ENCODE assay signal across 9 cellular contexts in the genomic region with DNA sequence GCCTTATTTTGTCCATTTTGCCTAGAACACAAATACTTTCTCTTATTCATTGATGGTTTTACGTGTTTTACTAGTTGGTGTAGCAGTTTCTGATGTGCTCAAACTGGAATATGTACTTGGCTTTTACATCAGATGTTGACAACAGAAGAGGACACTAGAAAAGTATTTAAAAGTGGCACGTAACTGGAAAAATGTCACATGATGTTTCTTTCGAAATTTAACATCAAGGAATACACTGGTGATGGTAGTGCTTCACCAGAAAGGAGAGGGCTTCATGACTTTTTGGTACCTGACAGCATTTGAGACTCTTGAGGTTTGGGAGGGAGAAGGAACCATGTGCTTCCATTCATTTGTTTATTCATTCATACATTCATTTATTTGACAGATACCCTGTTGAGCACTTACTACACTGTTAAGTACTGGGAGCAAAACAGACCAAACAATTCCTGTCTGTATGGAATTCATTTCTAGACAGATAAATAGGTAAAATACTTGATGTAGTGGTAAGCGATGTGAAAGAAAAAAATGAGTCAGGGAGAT. TPM values are rescaled to one million over a fixed set of nuclear protein-coding genes. Genes with fewer than 3 reads are reported as not detected.
DNase-seq lines count a peak whose midpoint lies in the region; ATAC-seq, FAIRE-seq and TF ChIP-seq lines count a peak whose summit lies in the region.
"Had no signal": no experiment of that assay in that cellular context is flagged by ENCODE, and none has a peak within 500 bp of the region (broad histone marks: within the 10 kb centered on the region; RNA-seq: fewer than 3 reads in every experiment).

No MANE protein-coding gene starts in this region.

- no peak overlapping the region for H2AFZ ChIP-seq in HepG2 (ENCODE audit: low read length)

- TF ChIP-seq EP300 in HepG2 (IDR thresholded peaks at IDR 0.05; ENCODE audit: low read depth in 2 of 2, low read length in 2 of 2): no peak
- no peak for TF ChIP-seq EP300 in HepG2 (CRISPR knock-in tag; IDR thresholded peaks at IDR 0.05; ENCODE audit: borderline replicate concordance)

- no peak for TF ChIP-seq CTCF in HepG2 (CRISPR knock-in tag; IDR thresholded peaks at IDR 0.05)
- no peak for TF ChIP-seq CTCF in tibial artery (IDR thresholded peaks at IDR 0.05)
- TF ChIP-seq CTCF in GM20000 (IDR thresholded peaks at IDR 0.05; ENCODE audit: extremely low read depth, missing control alignments): no peak

- H3K79me2 ChIP-seq in HepG2 (ENCODE audit: insufficient read depth, low read length): peaks cover 62% of the 10 kb centered on the region

- peak overlapping the region; percentile 87 for H3K27ac ChIP-seq in HepG2 (ENCODE audit: extremely low read length, insufficient read depth, low read length)
- H3K27ac ChIP-seq in tibial artery: peak overlapping the region; percentile 95 to 97

- H3K9me3 ChIP-seq in adipocyte (ENCODE audit: control insufficient read depth, low read length) (no peaks in the 10 kb centered on the region), HepG2 (ENCODE audit: low read length) (no peaks in the 10 kb centered on the region), tibial artery (no peaks in the 10 kb centered on the region)

- CTCF ChIA-PET in HepG2 (lab: Yijun Ruan, JAX; ENCODE audit: low intra/inter-chr PET ratio, low total read pairs): no interaction called here

- H3K4me1 ChIP-seq in adipocyte (ENCODE audit: control insufficient read depth, insufficient read depth, low read length): peaks cover 30% of the 10 kb centered on the region
- H3K4me1 ChIP-seq in HepG2 (ENCODE audit: insufficient read depth, low read length): peaks cover 54% of the 10 kb centered on the region
- H3K4me1 ChIP-seq in tibial artery: peaks cover 0 to 54% (median 31%) of the 10 kb centered on the region in 4 donors

- no peak for TF ChIP-seq RAD21 in HepG2 (CRISPR knock-in tag; IDR thresholded peaks at IDR 0.05)

- TSS peak; percentile 63 for BruUV-seq in HepG2 (replicated peaks; lab: Mats Ljungman, UMichigan)

- H3K9me3 Mint-ChIP-seq in activated naive CD4-positive, alpha-beta T cell treated with anti-CD3 and anti-CD28 coated beads, Interleukin-2, amount 50 U/mL, for 24 hours: no peaks in the 10 kb centered on the region

- H3K27ac Mint-ChIP-seq in activated naive CD4-positive, alpha-beta T cell treated with anti-CD3 and anti-CD28 coated beads, Interleukin-2, amount 50 U/mL, for 24 hours: peak overlapping the region; percentile 78

- peaks cover 4% of the 10 kb centered on the region for H3K36me3 ChIP-seq in adipocyte (ENCODE audit: control insufficient read depth, insufficient read depth, low read length, severe bottlenecking)
- peaks cover 2 to 7% of the 10 kb centered on the region in 2 experiments; a peak in 4 of 5 replicates for H3K36me3 ChIP-seq in HepG2 (replicated peaks in 1 of 2; ENCODE audit: control insufficient read depth in 1 of 2, insufficient read depth in 2 of 2, low read length in 2 of 2)
- no peaks in the 10 kb centered on the region for H3K36me3 ChIP-seq in tibial artery

- H3K36me3 Mint-ChIP-seq in activated naive CD4-positive, alpha-beta T cell treated with anti-CD3 and anti-CD28 coated beads, Interleukin-2, amount 50 U/mL, for 24 hours: peaks cover 6% of the 10 kb centered on the region

- H3K27me3 Mint-ChIP-seq in activated naive CD4-positive, alpha-beta T cell treated with anti-CD3 and anti-CD28 coated beads, Interleukin-2, amount 50 U/mL, for 24 hours: no peaks in the 10 kb centered on the region

- no peaks in the 10 kb centered on the region for H3K27me3 ChIP-seq in adipocyte (replicated peaks; ENCODE audit: control insufficient read depth, insufficient read depth, low read length)
- H3K27me3 ChIP-seq in HepG2 (ENCODE audit: control insufficient read depth in 1 of 2, insufficient read depth in 2 of 2, low read length in 2 of 2): no peaks in the 10 kb centered on the region; a peak in 1 of 5 replicates
- no peaks in the 10 kb centered on the region for H3K27me3 ChIP-seq in tibial artery

- peak overlapping the region; percentile 91 for H3K4me2 ChIP-seq in HepG2 (ENCODE audit: low read depth, low read length)

- no peak for TF ChIP-seq POLR2A in HepG2 (IDR thresholded peaks at IDR 0.05; ENCODE audit: insufficient read depth in 1 of 2, low read depth in 2 of 2, low read length in 2 of 2)

- POLR2A ChIA-PET in HepG2 (lab: Yijun Ruan, JAX): interaction anchor here (1.3 kb wide), 1 partner anchor 148 kb away, joined by 4 read pairs; the partner anchor contains the start of genes EIF4E2 and TIGD1

- H3K4me3 ChIP-seq in adipocyte (ENCODE audit: low read length): peak overlapping the region; percentile 91
- peak overlapping the region; percentile 92 to 97 (median 97); a peak in 5 of 6 replicates for H3K4me3 ChIP-seq in HepG2 (replicated peaks in 1 of 3; ENCODE audit: insufficient read depth in 1 of 3, low read depth in 2 of 3, low read length in 3 of 3)
- H3K4me3 ChIP-seq in tibial artery: peak overlapping the region; percentile 96 to 99

- peaks cover 19% of the 10 kb centered on the region for H4K20me1 ChIP-seq in HepG2 (ENCODE audit: insufficient read depth, low read length)

- no peak for FAIRE-seq in HepG2 (lab: Jason Lieb, UNC)

- H3K4me3 Mint-ChIP-seq in activated naive CD4-positive, alpha-beta T cell treated with anti-CD3 and anti-CD28 coated beads, Interleukin-2, amount 50 U/mL, for 24 hours: peak overlapping the region; percentile 93

- WGBS in HepG2 (ENCODE audit: low lambda C conversion rate): 32% methylated on average over 4 of the region's 4 CpGs

- in situ Hi-C loops in HepG2 (cut with HindIII; ENCODE audit: extremely low pct_ligation_motif_present, low pct_unique_long_range_greater_than_20kb): no loop called here

- peak overlapping the region; percentile 93 for H3K9ac ChIP-seq in adipocyte (ENCODE audit: low read length)
- peak overlapping the region; percentile 98 for H3K9ac ChIP-seq in HepG2 (ENCODE audit: insufficient read depth, low read depth, low read length)

- peaks cover 48% of the 10 kb centered on the region for H3K4me1 Mint-ChIP-seq in activated naive CD4-positive, alpha-beta T cell treated with anti-CD3 and anti-CD28 coated beads, Interleukin-2, amount 50 U/mL, for 24 hours

- ATAC-seq in HepG2: no peak

- DNase-seq in activated naive CD4-positive, alpha-beta T cell treated with Interleukin-2 at 50 U/mL for 16 hours: no peak
- DNase-seq in adipocyte (ENCODE audit: low read depth): no peak
- DNase-seq in HepG2 (ENCODE audit: low spot score): no peak
- no peak for DNase-seq in tibial artery
- no peak for DNase-seq in GM20000 (ENCODE audit: low spot score)
- DNase-seq in 8988T: no peak
- DNase-seq in NCI-H2107 treated with DMSO at 0.1 percent for 48 hours (lab: John Stamatoyannopoulos, UW; ENCODE audit: unreplicated experiment): no peak
- DNase-seq: DMS79 treated with DMSO at 0.1 percent for 48 hours had no signal

- intact Hi-C loops in HepG2 (cut with micrococcal nuclease; ENCODE audit: unreplicated experiment) (no loop called here), tibial artery (cut with DNase I; ENCODE audit: low total_unique reads) (loop anchor here (10.0 kb wide), 1 partner anchor 84 kb away; no protein-coding TSS in a partner anchor)

TF ChIP-seq in HepG2, 621 proteins besides CTCF, POLR2A, EP300 and RAD21:
- TF ChIP-seq ZNF607 (CRISPR knock-in tag; IDR thresholded peaks at IDR 0.05; ENCODE audit: borderline replicate concordance): no peak
- TF ChIP-seq SAP130 (CRISPR knock-in tag; IDR thresholded peaks at IDR 0.05; ENCODE audit: low read depth): peak; percentile 29; the same call in 1 of the 2 replicates
- no peak for TF ChIP-seq CREB1 (IDR thresholded peaks at IDR 0.05)
- 0 out of 2 replicates have a peak, but pooled peaks have one; percentile 19 for TF ChIP-seq CREB1 (CRISPR knock-in tag; IDR thresholded peaks at IDR 0.05)

RNA-seq across cellular contexts. Expression of gene GIGYF2, which starts 1.5 kb away (rescaled TPM):
- 73.5 and 83.4 TPM in 2 replicates for total RNA-seq in HepG2 (2016; rRNA removed; fragmentation: Illumina TruSeq; extraction: Trizol)
- total RNA-seq in HepG2 (2016; cell fraction: cytosol; rRNA removed; fragmentation: Illumina TruSeq; extraction: Trizol; ENCODE audit: low read depth): 34.4 and 34.5 TPM in 2 replicates
- total RNA-seq in HepG2 (2016; cell fraction: insoluble cytoplasmic fraction; rRNA removed; fragmentation: Illumina TruSeq; extraction: Trizol): 72.3 and 75.5 TPM in 2 replicates
- total RNA-seq in HepG2 (2016; cell fraction: membrane; rRNA removed; fragmentation: Illumina TruSeq; extraction: Trizol): 24.9 and 27.3 TPM in 2 replicates
- total RNA-seq in HepG2 (2016; cell fraction: nucleus; rRNA removed; fragmentation: Illumina TruSeq; extraction: Trizol): 93.6 and 113 TPM in 2 replicates
- polyA plus RNA-seq in HepG2 (2011; rRNA removed): 44.9 and 46.1 TPM in 2 replicates
- 22.8 and 25.1 TPM in 2 replicates for polyA plus RNA-seq in HepG2 (2011; cell fraction: cytosol; rRNA removed)
- 37.1 and 43.8 TPM in 2 replicates for polyA plus RNA-seq in HepG2 (2011; cell fraction: nucleus; rRNA removed)
- polyA plus RNA-seq in HepG2 (2012): 36.2 and 40.6 TPM in 2 replicates
- polyA plus RNA-seq in HepG2 (2016; cell fraction: cytosol; fragmentation: Illumina TruSeq; extraction: Trizol; ENCODE audit: low read depth): 2.8 and 3.0 TPM in 2 replicates
- polyA plus RNA-seq in HepG2 (2016; cell fraction: insoluble cytoplasmic fraction; fragmentation: Illumina TruSeq; extraction: Trizol; ENCODE audit: low read depth): 44.7 and 47.1 TPM in 2 replicates
- polyA plus RNA-seq in HepG2 (2016; cell fraction: membrane; fragmentation: Illumina TruSeq; extraction: Trizol; ENCODE audit: low read depth): 6.3 and 7.6 TPM in 2 replicates
- polyA plus RNA-seq in HepG2 (2016; cell fraction: nucleus; fragmentation: Illumina TruSeq; extraction: Trizol; ENCODE audit: insufficient read depth, low read depth): 52.0 and 58.6 TPM in 2 replicates
- polyA minus RNA-seq in HepG2 (2011; rRNA and poly(A)+ RNA removed; ENCODE audit: low replicate concordance): 65.1 and 75.2 TPM in 2 replicates
- polyA minus RNA-seq in HepG2 (2011; cell fraction: cytosol; rRNA and poly(A)+ RNA removed): 48.0 and 50.2 TPM in 2 replicates
- 177 and 187 TPM in 2 replicates for polyA minus RNA-seq in HepG2 (2011; cell fraction: nucleus; rRNA and poly(A)+ RNA removed)
